ENCODE assay signal across 40 cellular contexts in genomic region chr13:100146534-100146933, GRCh38.
"Had no signal": no experiment of that assay in that cellular context is flagged by ENCODE, and none has a peak within 500 bp of the region (broad histone marks: within the 10 kb centered on the region; RNA-seq: fewer than 3 reads in every experiment).

No MANE protein-coding gene starts in this region.

- H3K27me3 ChIP-seq: adrenal gland, ascending aorta, body of pancreas, brain microvascular endothelial cell, breast epithelium, cardiac muscle cell had no signal

- H3K27me3 Mint-ChIP-seq: activated naive CD4-positive, alpha-beta T cell treated with anti-CD3 and anti-CD28 coated beads, Interleukin-2, amount 10 ng/mL, durations not matched to agents 7 days and 5 days; activated naive CD4-positive, alpha-beta T cell treated with anti-CD3 and anti-CD28 coated beads, Interleukin-2, amount 50 U/mL, for 24 hours; activated naive CD8-positive, alpha-beta T cell; activated naive CD8-positive, alpha-beta T cell treated with anti-CD3 and anti-CD28 coated beads for 36 hours; activated naive CD8-positive, alpha-beta T cell treated with anti-CD3 and anti-CD28 coated beads, Interleukin-2, amount 10 ng/mL, durations not matched to agents 7 days and 5 days; activated naive CD8-positive, alpha-beta T cell treated with anti-CD3 and anti-CD28 coated beads, Interleukin-2, amount 50 U/mL, for 24 hours; activated T-cell treated with anti-CD3 and anti-CD28 coated beads, Interleukin-2, amount 50 U/mL, for 24 hours; activated T-helper 17 cell treated with anti-CD3 and anti-CD28 coated beads, Interleukin-2, amount 50 U/mL, for 72 hours; central memory CD8-positive, alpha-beta T cell had no signal

- H3K4me1 Mint-ChIP-seq: activated naive CD4-positive, alpha-beta T cell treated with anti-CD3 and anti-CD28 coated beads, Interleukin-2, amount 10 ng/mL, durations not matched to agents 7 days and 5 days; activated naive CD4-positive, alpha-beta T cell treated with anti-CD3 and anti-CD28 coated beads, Interleukin-2, amount 50 U/mL, for 24 hours; activated naive CD8-positive, alpha-beta T cell treated with anti-CD3 and anti-CD28 coated beads for 36 hours; activated naive CD8-positive, alpha-beta T cell treated with anti-CD3 and anti-CD28 coated beads, Interleukin-2, amount 10 ng/mL, durations not matched to agents 7 days and 5 days; activated naive CD8-positive, alpha-beta T cell treated with anti-CD3 and anti-CD28 coated beads, Interleukin-2, amount 50 U/mL, for 24 hours; activated T-helper 17 cell treated with anti-CD3 and anti-CD28 coated beads, Interleukin-2, amount 50 U/mL, for 72 hours; brain; central memory CD8-positive, alpha-beta T cell had no signal

- ATAC-seq: activated naive CD4-positive, alpha-beta T cell treated with anti-CD3 and anti-CD28 coated beads, Interleukin-2, amount 50 U/mL, for 72 hours; activated naive CD8-positive, alpha-beta T cell treated with anti-CD3 and anti-CD28 coated beads, Interleukin-2, amount 50 U/mL, for 24 hours; activated T-cell treated with anti-CD3 and anti-CD28 coated beads, Interleukin-2, amount 50 U/mL, for 4 hours; activated T-cell treated with anti-CD3 and anti-CD28 coated beads, Interleukin-2, amount 50 U/mL, for 72 hours; activated T-helper 17 cell treated with anti-CD3 and anti-CD28 coated beads, Interleukin-2, amount 50 U/mL, for 72 hours; body of pancreas had no signal

- H3K36me3 ChIP-seq: adrenal gland, breast epithelium, cardiac muscle cell had no signal

- FAIRE-seq: astrocyte, bronchial epithelial cell had no signal

- H3K4me1 ChIP-seq: adrenal gland, ascending aorta, body of pancreas, breast epithelium had no signal

- H3K27ac Mint-ChIP-seq: activated naive CD4-positive, alpha-beta T cell treated with anti-CD3 and anti-CD28 coated beads for 36 hours; activated naive CD4-positive, alpha-beta T cell treated with anti-CD3 and anti-CD28 coated beads, Interleukin-2, amount 10 ng/mL, durations not matched to agents 7 days and 5 days; activated naive CD4-positive, alpha-beta T cell treated with anti-CD3 and anti-CD28 coated beads, Interleukin-2, amount 50 U/mL, for 24 hours; activated naive CD4-positive, alpha-beta T cell treated with anti-CD3 and anti-CD28 coated beads, Interleukin-2, amount 50 U/mL, for 72 hours; activated naive CD8-positive, alpha-beta T cell; activated naive CD8-positive, alpha-beta T cell treated with anti-CD3 and anti-CD28 coated beads for 36 hours; activated naive CD8-positive, alpha-beta T cell treated with anti-CD3 and anti-CD28 coated beads, Interleukin-2, amount 10 ng/mL, durations not matched to agents 7 days and 5 days; activated naive CD8-positive, alpha-beta T cell treated with anti-CD3 and anti-CD28 coated beads, Interleukin-2, amount 50 U/mL, for 24 hours; activated T-cell treated with anti-CD3 and anti-CD28 coated beads, Interleukin-2, amount 50 U/mL, for 24 hours; activated T-cell treated with anti-CD3 and anti-CD28 coated beads, Interleukin-2, amount 50 U/mL, for 72 hours; activated T-helper 1 cell treated with anti-CD3 and anti-CD28 coated beads, Interleukin-12 subunit alpha, Interleukin-12 subunit beta, Interleukin-2, Interleukin-4 antibody, amounts not matched to agents 30 ng/mL and 10 ng/mL and 1 ng/mL, durations not matched to agents 14 hours and 24 hours and 36 hours; activated T-helper 17 cell treated with anti-CD3 and anti-CD28 coated beads, Interleukin-2, amount 50 U/mL, for 72 hours; activated T-helper 2 cell treated with anti-CD3 and anti-CD28 coated beads, Interferon-gamma antibody, Interleukin-2, Interleukin-4, amounts not matched to agents 10 μg/mL and 5 μg/mL and 100 μg/mL, durations not matched to agents 14 hours and 24 hours and 36 hours; brain had no signal

- H3K9me3 ChIP-seq: adrenal gland, body of pancreas had no signal

- H3K9me3 Mint-ChIP-seq: activated naive CD4-positive, alpha-beta T cell treated with anti-CD3 and anti-CD28 coated beads, Interleukin-2, amount 50 U/mL, for 24 hours; activated T-helper 17 cell treated with anti-CD3 and anti-CD28 coated beads, Interleukin-2, amount 50 U/mL, for 72 hours; central memory CD8-positive, alpha-beta T cell had no signal

- H3K4me3 Mint-ChIP-seq: activated naive CD4-positive, alpha-beta T cell treated with anti-CD3 and anti-CD28 coated beads for 36 hours; activated naive CD4-positive, alpha-beta T cell treated with anti-CD3 and anti-CD28 coated beads, Interleukin-2, amount 10 ng/mL, durations not matched to agents 7 days and 5 days; activated naive CD4-positive, alpha-beta T cell treated with anti-CD3 and anti-CD28 coated beads, Interleukin-2, amount 50 U/mL, for 24 hours; activated naive CD8-positive, alpha-beta T cell; activated naive CD8-positive, alpha-beta T cell treated with anti-CD3 and anti-CD28 coated beads for 36 hours; activated naive CD8-positive, alpha-beta T cell treated with anti-CD3 and anti-CD28 coated beads, Interleukin-2, amount 10 ng/mL, durations not matched to agents 7 days and 5 days; activated naive CD8-positive, alpha-beta T cell treated with anti-CD3 and anti-CD28 coated beads, Interleukin-2, amount 50 U/mL, for 24 hours; activated T-cell treated with anti-CD3 and anti-CD28 coated beads, Interleukin-2, amount 50 U/mL, for 24 hours; activated T-cell treated with anti-CD3 and anti-CD28 coated beads, Interleukin-2, amount 50 U/mL, for 4 hours; activated T-cell treated with anti-CD3 and anti-CD28 coated beads, Interleukin-2, amount 50 U/mL, for 72 hours; activated T-helper 1 cell treated with anti-CD3 and anti-CD28 coated beads, Interleukin-12 subunit alpha, Interleukin-12 subunit beta, Interleukin-2, Interleukin-4 antibody, amounts not matched to agents 30 ng/mL and 10 ng/mL and 1 ng/mL, durations not matched to agents 14 hours and 24 hours and 36 hours; activated T-helper 17 cell treated with anti-CD3 and anti-CD28 coated beads, Interleukin-2, amount 50 U/mL, for 72 hours; brain; central memory CD8-positive, alpha-beta T cell had no signal

- DNase-seq: activated effector memory CD4-positive, alpha-beta T cell treated with anti-CD3 and anti-CD28 coated beads, Interleukin-2, amount 50 U/mL, for 16 hours; activated effector memory CD4-positive, alpha-beta T cell treated with Interleukin-2 at 50 U/mL for 16 hours; activated gamma-delta T cell; activated gamma-delta T cell treated with Interleukin-2 at 50 U/mL for 16 hours; activated naive CD4-positive, alpha-beta T cell; activated naive CD4-positive, alpha-beta T cell treated with anti-CD3 and anti-CD28 coated beads for 36 hours; activated naive CD4-positive, alpha-beta T cell treated with anti-CD3 and anti-CD28 coated beads, Interleukin-2, amount 10 ng/mL, durations not matched to agents 7 days and 5 days; activated naive CD4-positive, alpha-beta T cell treated with anti-CD3 and anti-CD28 coated beads, Interleukin-2, amount 50 U/mL, for 16 hours; activated naive CD4-positive, alpha-beta T cell treated with Interleukin-2 at 50 U/mL for 16 hours; activated naive CD8-positive, alpha-beta T cell treated with anti-CD3 and anti-CD28 coated beads for 36 hours; activated naive CD8-positive, alpha-beta T cell treated with anti-CD3 and anti-CD28 coated beads, Interleukin-2, amount 10 ng/mL, durations not matched to agents 7 days and 5 days; activated naive CD8-positive, alpha-beta T cell treated with anti-CD3 and anti-CD28 coated beads, Interleukin-2, amount 50 U/mL, for 24 hours; activated T-cell treated with anti-CD3 and anti-CD28 coated beads, Interleukin-2, amount 50 U/mL, for 1 hour; activated T-cell treated with anti-CD3 and anti-CD28 coated beads, Interleukin-2, amount 50 U/mL, for 24 hours; activated T-cell treated with anti-CD3 and anti-CD28 coated beads, Interleukin-2, amount 50 U/mL, for 4 hours; activated T-cell treated with anti-CD3 and anti-CD28 coated beads, Interleukin-2, amount 50 U/mL, for 48 hours; activated T-cell treated with anti-CD3 and anti-CD28 coated beads, Interleukin-2, amount 50 U/mL, for 72 hours; adrenal gland; amniotic stem cell; amygdala; anterior cingulate cortex; aorta; body of pancreas; brain microvascular endothelial cell; caudate nucleus; central memory CD4-positive, alpha-beta T cell; cerebellar nuclear complex had no signal

- H3K4me3 ChIP-seq: adrenal gland, ascending aorta, body of pancreas, breast epithelium, cardiac muscle cell had no signal

- H3K27ac ChIP-seq: adrenal gland, ascending aorta, body of pancreas, brain microvascular endothelial cell, breast epithelium, cardiac muscle cell had no signal
